Comparison of ENCODE assay signal across 1 cellular context in the genomic region with DNA sequence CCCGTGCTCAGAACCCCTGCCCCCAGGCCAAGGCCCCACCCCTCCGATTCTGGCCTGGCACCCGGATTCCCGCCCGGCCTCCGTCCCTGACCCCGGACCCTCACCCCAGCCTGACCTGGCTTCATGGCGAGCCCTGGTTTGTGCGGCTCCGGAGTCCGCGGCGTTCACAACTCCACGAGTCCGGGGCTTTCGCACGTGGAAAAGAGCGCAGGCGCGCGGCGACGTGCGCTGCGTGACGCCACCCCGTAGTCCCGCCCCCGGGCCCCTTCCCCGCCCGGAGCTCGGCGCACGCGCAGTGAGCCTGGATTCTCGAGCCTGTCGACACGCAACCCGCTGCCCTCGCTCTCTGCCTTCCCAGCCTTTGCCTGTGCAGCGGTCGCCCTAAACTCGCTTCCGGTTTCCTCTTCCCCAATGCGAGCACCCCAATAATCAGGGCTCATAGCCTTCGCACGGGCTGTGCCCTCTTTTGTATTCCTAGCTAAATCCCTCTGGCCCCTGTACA.
A peak's percentile ranks its signal among the peaks of the same experiment; 100 is the strongest.
TF ChIP-seq lines count a peak whose summit lies in the region.

A gene (minus strand): TSS at position 204 of the 502 bp plus-strand sequence. CDS start 79 bp downstream, at position 125.

TF ChIP-seq in HepG2, 621 proteins besides CTCF, POLR2A, EP300 and RAD21 (continued from another document and continues in another):
- TF ChIP-seq DPF2 (CRISPR knock-in tag; IDR thresholded peaks at IDR 0.05; ENCODE audit: borderline replicate concordance, low read depth) (no peak), ZSCAN30 (CRISPR knock-in tag; IDR thresholded peaks at IDR 0.05) (no peak), TAF15 (IDR thresholded peaks at IDR 0.05; ENCODE audit: low read depth, low read length, poor library complexity, severe bottlenecking) (no peak), ZNF329 (CRISPR knock-in tag; IDR thresholded peaks at IDR 0.05; ENCODE audit: low read depth) (no peak), NFYB (CRISPR knock-in tag; IDR thresholded peaks at IDR 0.05) (no peak), HDAC6 (IDR thresholded peaks at IDR 0.05; ENCODE audit: low read depth, low read length) (no peak), ZSCAN31 (CRISPR knock-in tag; IDR thresholded peaks at IDR 0.05; ENCODE audit: low read depth) (no peak; the same call in 1 of the 2 replicates), JUND (CRISPR knock-in tag; IDR thresholded peaks at IDR 0.05) (no peak), SSRP1 (CRISPR knock-in tag; IDR thresholded peaks at IDR 0.05) (no peak), FIP1L1 (IDR thresholded peaks at IDR 0.05; ENCODE audit: borderline replicate concordance, insufficient read depth, low read depth, low read length) (no peak), ZNF570 (CRISPR knock-in tag; IDR thresholded peaks at IDR 0.05; ENCODE audit: borderline replicate concordance) (no peak), HMG20A (CRISPR knock-in tag; IDR thresholded peaks at IDR 0.05; ENCODE audit: borderline replicate concordance) (no peak), ZNF337 (CRISPR knock-in tag; IDR thresholded peaks at IDR 0.05; ENCODE audit: borderline replicate concordance, low read depth) (no peak), KLF6 (CRISPR knock-in tag; IDR thresholded peaks at IDR 0.05) (0 out of 2 replicates have a peak, but pooled peaks have one; percentile 43), MTA3 (CRISPR knock-in tag; IDR thresholded peaks at IDR 0.05) (no peak), ZNF496 (CRISPR knock-in tag; IDR thresholded peaks at IDR 0.05; ENCODE audit: insufficient replicate concordance) (no peak), ZNF205 (CRISPR knock-in tag; IDR thresholded peaks at IDR 0.05) (no peak), GLI4 (CRISPR knock-in tag; IDR thresholded peaks at IDR 0.05; ENCODE audit: borderline replicate concordance) (no peak), IRF2 (CRISPR knock-in tag; IDR thresholded peaks at IDR 0.05) (peak; percentile 60), RFX1 (IDR thresholded peaks at IDR 0.05) (no peak), ZKSCAN1 (IDR thresholded peaks at IDR 0.05; ENCODE audit: low read length) (no peak), NCOA1 (CRISPR knock-in tag; IDR thresholded peaks at IDR 0.05) (no peak), NR2F2 (IDR thresholded peaks at IDR 0.05; ENCODE audit: borderline replicate concordance, low read depth) (no peak), ZNF546 (CRISPR knock-in tag; conservative IDR thresholded peaks at IDR 0.05) (no peak), CAMTA2 (CRISPR knock-in tag; IDR thresholded peaks at IDR 0.05; ENCODE audit: borderline replicate concordance) (no peak), EED (CRISPR knock-in tag; IDR thresholded peaks at IDR 0.05) (no peak), ZNF615 (CRISPR knock-in tag; IDR thresholded peaks at IDR 0.05; ENCODE audit: borderline replicate concordance) (no peak), NR2F1 (CRISPR knock-in tag; IDR thresholded peaks at IDR 0.05) (peak in 1 of 2 experiments; percentile 28; a peak in 1 of 4 replicates), ZNF12 (CRISPR knock-in tag; IDR thresholded peaks at IDR 0.05) (no peak), STAT5B (CRISPR knock-in tag; IDR thresholded peaks at IDR 0.05) (no peak), RELA (CRISPR knock-in tag; IDR thresholded peaks at IDR 0.05) (no peak), ARID2 (CRISPR knock-in tag; IDR thresholded peaks at IDR 0.05; ENCODE audit: borderline replicate concordance) (no peak), NFKBIZ (CRISPR knock-in tag; IDR thresholded peaks at IDR 0.05) (peak; percentile 64; the same call in 1 of the 2 replicates), KAT8 (CRISPR knock-in tag; IDR thresholded peaks at IDR 0.05) (peak; percentile 68; the same call in 1 of the 2 replicates), KDM2A (CRISPR knock-in tag; IDR thresholded peaks at IDR 0.05; ENCODE audit: borderline replicate concordance, low read depth) (peak; percentile 74; the same call in 1 of the 2 replicates), SMAD3 (CRISPR knock-in tag; IDR thresholded peaks at IDR 0.05) (no peak), NFE2 (CRISPR knock-in tag; IDR thresholded peaks at IDR 0.05) (no peak), ADNP (CRISPR knock-in tag; IDR thresholded peaks at IDR 0.05) (no peak)
- TF ChIP-seq, protein P1, sequence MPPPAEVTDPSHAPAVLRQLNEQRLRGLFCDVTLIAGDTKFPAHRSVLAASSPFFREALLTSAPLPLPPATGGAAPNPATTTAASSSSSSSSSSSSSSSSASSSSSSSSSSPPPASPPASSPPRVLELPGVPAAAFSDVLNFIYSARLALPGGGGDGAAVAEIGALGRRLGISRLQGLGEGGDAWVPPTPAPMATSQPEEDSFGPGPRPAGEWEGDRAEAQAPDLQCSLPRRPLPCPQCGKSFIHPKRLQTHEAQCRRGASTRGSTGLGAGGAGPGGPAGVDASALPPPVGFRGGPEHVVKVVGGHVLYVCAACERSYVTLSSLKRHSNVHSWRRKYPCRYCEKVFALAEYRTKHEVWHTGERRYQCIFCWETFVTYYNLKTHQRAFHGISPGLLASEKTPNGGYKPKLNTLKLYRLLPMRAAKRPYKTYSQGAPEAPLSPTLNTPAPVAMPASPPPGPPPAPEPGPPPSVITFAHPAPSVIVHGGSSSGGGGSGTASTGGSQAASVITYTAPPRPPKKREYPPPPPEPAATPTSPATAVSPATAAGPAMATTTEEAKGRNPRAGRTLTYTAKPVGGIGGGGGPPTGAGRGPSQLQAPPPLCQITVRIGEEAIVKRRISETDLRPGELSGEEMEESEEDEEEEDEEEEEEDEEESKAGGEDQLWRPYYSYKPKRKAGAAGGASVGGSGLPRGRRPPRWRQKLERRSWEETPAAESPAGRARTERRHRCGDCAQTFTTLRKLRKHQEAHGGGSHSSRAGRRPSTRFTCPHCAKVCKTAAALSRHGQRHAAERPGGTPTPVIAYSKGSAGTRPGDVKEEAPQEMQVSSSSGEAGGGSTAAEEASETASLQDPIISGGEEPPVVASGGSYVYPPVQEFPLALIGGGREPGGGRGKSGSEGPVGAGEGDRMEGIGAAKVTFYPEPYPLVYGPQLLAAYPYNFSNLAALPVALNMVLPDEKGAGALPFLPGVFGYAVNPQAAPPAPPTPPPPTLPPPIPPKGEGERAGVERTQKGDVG (CRISPR knock-in tag; IDR thresholded peaks at IDR 0.05; ENCODE audit: borderline replicate concordance): no peak
- TF ChIP-seq, protein P2, sequence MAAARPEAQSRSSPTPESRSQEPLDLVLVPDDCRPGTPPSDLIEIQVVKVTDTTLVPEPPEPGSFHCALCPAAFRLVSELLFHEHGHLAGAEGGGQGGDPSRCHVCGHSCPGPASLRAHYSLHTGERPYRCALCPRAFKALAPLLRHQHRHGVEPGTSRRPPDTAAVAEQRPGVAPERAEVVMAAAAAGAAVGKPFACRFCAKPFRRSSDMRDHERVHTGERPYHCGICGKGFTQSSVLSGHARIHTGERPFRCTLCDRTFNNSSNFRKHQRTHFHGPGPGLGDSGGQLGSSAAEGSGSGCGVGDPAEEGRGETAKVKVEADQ (CRISPR knock-in tag; IDR thresholded peaks at IDR 0.05; ENCODE audit: borderline replicate concordance): no peak
- TF ChIP-seq, protein P3, sequence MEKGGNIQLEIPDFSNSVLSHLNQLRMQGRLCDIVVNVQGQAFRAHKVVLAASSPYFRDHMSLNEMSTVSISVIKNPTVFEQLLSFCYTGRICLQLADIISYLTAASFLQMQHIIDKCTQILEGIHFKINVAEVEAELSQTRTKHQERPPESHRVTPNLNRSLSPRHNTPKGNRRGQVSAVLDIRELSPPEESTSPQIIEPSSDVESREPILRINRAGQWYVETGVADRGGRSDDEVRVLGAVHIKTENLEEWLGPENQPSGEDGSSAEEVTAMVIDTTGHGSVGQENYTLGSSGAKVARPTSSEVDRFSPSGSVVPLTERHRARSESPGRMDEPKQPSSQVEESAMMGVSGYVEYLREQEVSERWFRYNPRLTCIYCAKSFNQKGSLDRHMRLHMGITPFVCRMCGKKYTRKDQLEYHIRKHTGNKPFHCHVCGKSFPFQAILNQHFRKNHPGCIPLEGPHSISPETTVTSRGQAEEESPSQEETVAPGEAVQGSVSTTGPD (CRISPR knock-in tag; IDR thresholded peaks at IDR 0.05): no peak
- TF ChIP-seq, protein P4, sequence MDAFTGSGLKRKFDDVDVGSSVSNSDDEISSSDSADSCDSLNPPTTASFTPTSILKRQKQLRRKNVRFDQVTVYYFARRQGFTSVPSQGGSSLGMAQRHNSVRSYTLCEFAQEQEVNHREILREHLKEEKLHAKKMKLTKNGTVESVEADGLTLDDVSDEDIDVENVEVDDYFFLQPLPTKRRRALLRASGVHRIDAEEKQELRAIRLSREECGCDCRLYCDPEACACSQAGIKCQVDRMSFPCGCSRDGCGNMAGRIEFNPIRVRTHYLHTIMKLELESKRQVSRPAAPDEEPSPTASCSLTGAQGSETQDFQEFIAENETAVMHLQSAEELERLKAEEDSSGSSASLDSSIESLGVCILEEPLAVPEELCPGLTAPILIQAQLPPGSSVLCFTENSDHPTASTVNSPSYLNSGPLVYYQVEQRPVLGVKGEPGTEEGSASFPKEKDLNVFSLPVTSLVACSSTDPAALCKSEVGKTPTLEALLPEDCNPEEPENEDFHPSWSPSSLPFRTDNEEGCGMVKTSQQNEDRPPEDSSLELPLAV (CRISPR knock-in tag; conservative IDR thresholded peaks at IDR 0.05; ENCODE audit: low read depth): no peak
- TF ChIP-seq, protein P5, sequence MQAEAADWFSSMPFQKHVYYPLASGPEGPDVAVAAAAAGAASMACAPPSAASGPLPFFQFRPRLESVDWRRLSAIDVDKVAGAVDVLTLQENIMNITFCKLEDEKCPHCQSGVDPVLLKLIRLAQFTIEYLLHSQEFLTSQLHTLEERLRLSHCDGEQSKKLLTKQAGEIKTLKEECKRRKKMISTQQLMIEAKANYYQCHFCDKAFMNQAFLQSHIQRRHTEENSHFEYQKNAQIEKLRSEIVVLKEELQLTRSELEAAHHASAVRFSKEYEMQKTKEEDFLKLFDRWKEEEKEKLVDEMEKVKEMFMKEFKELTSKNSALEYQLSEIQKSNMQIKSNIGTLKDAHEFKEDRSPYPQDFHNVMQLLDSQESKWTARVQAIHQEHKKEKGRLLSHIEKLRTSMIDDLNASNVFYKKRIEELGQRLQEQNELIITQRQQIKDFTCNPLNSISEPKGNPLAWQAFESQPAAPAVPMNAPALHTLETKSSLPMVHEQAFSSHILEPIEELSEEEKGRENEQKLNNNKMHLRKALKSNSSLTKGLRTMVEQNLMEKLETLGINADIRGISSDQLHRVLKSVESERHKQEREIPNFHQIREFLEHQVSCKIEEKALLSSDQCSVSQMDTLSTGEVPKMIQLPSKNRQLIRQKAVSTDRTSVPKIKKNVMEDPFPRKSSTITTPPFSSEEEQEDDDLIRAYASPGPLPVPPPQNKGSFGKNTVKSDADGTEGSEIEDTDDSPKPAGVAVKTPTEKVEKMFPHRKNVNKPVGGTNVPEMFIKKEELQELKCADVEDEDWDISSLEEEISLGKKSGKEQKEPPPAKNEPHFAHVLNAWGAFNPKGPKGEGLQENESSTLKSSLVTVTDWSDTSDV (CRISPR knock-in tag; IDR thresholded peaks at IDR 0.05): no peak
- TF ChIP-seq, protein P6, sequence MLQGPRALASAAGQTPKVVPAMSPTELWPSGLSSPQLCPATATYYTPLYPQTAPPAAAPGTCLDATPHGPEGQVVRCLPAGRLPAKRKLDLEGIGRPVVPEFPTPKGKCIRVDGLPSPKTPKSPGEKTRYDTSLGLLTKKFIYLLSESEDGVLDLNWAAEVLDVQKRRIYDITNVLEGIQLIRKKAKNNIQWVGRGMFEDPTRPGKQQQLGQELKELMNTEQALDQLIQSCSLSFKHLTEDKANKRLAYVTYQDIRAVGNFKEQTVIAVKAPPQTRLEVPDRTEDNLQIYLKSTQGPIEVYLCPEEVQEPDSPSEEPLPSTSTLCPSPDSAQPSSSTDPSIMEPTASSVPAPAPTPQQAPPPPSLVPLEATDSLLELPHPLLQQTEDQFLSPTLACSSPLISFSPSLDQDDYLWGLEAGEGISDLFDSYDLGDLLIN (CRISPR knock-in tag; IDR thresholded peaks at IDR 0.05; ENCODE audit: borderline replicate concordance): no peak; the same call in 1 of the 2 replicates
- TF ChIP-seq, protein P7, sequence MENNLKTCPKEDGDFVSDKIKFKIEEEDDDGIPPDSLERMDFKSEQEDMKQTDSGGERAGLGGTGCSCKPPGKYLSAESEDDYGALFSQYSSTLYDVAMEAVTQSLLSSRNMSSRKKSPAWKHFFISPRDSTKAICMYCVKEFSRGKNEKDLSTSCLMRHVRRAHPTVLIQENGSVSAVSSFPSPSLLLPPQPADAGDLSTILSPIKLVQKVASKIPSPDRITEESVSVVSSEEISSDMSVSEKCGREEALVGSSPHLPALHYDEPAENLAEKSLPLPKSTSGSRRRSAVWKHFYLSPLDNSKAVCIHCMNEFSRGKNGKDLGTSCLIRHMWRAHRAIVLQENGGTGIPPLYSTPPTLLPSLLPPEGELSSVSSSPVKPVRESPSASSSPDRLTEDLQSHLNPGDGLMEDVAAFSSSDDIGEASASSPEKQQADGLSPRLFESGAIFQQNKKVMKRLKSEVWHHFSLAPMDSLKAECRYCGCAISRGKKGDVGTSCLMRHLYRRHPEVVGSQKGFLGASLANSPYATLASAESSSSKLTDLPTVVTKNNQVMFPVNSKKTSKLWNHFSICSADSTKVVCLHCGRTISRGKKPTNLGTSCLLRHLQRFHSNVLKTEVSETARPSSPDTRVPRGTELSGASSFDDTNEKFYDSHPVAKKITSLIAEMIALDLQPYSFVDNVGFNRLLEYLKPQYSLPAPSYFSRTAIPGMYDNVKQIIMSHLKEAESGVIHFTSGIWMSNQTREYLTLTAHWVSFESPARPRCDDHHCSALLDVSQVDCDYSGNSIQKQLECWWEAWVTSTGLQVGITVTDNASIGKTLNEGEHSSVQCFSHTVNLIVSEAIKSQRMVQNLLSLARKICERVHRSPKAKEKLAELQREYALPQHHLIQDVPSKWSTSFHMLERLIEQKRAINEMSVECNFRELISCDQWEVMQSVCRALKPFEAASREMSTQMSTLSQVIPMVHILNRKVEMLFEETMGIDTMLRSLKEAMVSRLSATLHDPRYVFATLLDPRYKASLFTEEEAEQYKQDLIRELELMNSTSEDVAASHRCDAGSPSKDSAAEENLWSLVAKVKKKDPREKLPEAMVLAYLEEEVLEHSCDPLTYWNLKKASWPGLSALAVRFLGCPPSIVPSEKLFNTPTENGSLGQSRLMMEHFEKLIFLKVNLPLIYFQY (CRISPR knock-in tag; IDR thresholded peaks at IDR 0.05; ENCODE audit: borderline replicate concordance): no peak
- TF ChIP-seq, protein P8, sequence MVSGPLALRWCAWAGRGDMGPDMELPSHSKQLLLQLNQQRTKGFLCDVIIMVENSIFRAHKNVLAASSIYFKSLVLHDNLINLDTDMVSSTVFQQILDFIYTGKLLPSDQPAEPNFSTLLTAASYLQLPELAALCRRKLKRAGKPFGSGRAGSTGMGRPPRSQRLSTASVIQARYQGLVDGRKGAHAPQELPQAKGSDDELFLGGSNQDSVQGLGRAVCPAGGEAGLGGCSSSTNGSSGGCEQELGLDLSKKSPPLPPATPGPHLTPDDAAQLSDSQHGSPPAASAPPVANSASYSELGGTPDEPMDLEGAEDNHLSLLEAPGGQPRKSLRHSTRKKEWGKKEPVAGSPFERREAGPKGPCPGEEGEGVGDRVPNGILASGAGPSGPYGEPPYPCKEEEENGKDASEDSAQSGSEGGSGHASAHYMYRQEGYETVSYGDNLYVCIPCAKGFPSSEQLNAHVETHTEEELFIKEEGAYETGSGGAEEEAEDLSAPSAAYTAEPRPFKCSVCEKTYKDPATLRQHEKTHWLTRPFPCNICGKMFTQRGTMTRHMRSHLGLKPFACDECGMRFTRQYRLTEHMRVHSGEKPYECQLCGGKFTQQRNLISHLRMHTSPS (CRISPR knock-in tag; IDR thresholded peaks at IDR 0.05; ENCODE audit: low read depth): no peak
- TF ChIP-seq, protein P9, sequence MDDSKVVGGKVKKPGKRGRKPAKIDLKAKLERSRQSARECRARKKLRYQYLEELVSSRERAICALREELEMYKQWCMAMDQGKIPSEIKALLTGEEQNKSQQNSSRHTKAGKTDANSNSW (CRISPR knock-in tag; IDR thresholded peaks at IDR 0.05; ENCODE audit: borderline replicate concordance): 0 out of 2 replicates have a peak, but pooled peaks have one; percentile 63
- TF ChIP-seq, protein P10, sequence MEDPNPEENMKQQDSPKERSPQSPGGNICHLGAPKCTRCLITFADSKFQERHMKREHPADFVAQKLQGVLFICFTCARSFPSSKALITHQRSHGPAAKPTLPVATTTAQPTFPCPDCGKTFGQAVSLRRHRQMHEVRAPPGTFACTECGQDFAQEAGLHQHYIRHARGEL (CRISPR knock-in tag; IDR thresholded peaks at IDR 0.05): no peak
